In the genomic region with DNA sequence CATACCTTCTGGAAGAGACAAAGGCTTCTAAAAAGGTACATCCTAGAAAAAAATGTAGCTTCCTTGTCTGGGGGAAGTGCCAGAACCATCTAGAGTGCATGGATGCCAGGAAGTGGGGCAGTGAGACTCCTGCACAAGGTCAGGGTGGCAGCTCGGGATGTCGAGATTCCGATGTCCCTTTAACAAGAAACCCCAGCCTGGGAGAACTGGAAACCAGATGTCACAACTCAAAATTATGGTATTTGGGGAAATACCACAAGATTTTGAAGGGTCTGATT, we compare ENCODE assay signal across 23 cellular contexts.
A peak's percentile ranks its signal among the peaks of the same experiment; 100 is the strongest.
DNase-seq lines count a peak whose midpoint lies in the region; ATAC-seq and TF ChIP-seq lines count a peak whose summit lies in the region.
"Had no signal": no experiment of that assay in that cellular context is flagged by ENCODE, and none has a peak within 500 bp of the region (broad histone marks: within the 10 kb centered on the region; RNA-seq: fewer than 3 reads in every experiment).

No MANE protein-coding gene starts in this region.

- H3K36me3 Mint-ChIP-seq in activated CD8-positive, alpha-beta memory T cell treated with anti-CD3 and anti-CD28 coated beads, Interleukin-2, amount 10 ng/mL, durations not matched to agents 7 days and 5 days, result peaks cover 38% of the 10 kb centered on the region
- peaks cover 6% of the 10 kb centered on the region for H3K36me3 Mint-ChIP-seq in T-helper 17 cell (ENCODE audit: low read depth)
- H3K36me3 Mint-ChIP-seq in stimulated activated memory B cell treated with anti-CD40 and anti-IgM and Interleukin-4, amounts not matched to agents 10 μg/mL and 1 μg/mL and 100 μg/mL, for 72 hours, result peaks cover 53% of the 10 kb centered on the region
- no peaks in the 10 kb centered on the region; the same call in 1 of the 2 replicates for H3K36me3 Mint-ChIP-seq in HFFc6 (ENCODE audit: low read depth)

- ATAC-seq in activated CD8-positive, alpha-beta memory T cell treated with anti-CD3 and anti-CD28 coated beads, Interleukin-2, amount 10 ng/mL, durations not matched to agents 7 days and 5 days, result no peak
- ATAC-seq in T-helper 17 cell, result no peak
- no peak for ATAC-seq in stimulated activated memory B cell treated with anti-CD40 and anti-IgM and Interleukin-4, amounts not matched to agents 10 μg/mL and 1 μg/mL and 100 μg/mL, for 72 hours

- peaks cover 2% of the 10 kb centered on the region for H3K9me3 Mint-ChIP-seq in activated CD8-positive, alpha-beta memory T cell treated with anti-CD3 and anti-CD28 coated beads, Interleukin-2, amount 10 ng/mL, durations not matched to agents 7 days and 5 days (ENCODE audit: low read depth)
- no peaks in the 10 kb centered on the region for H3K9me3 Mint-ChIP-seq in stimulated activated memory B cell treated with anti-CD40 and anti-IgM and Interleukin-4, amounts not matched to agents 10 μg/mL and 1 μg/mL and 100 μg/mL, for 72 hours
- H3K9me3 Mint-ChIP-seq in HFFc6, result no peaks in the 10 kb centered on the region

- peaks cover 24% of the 10 kb centered on the region for H3K4me1 Mint-ChIP-seq in activated CD8-positive, alpha-beta memory T cell treated with anti-CD3 and anti-CD28 coated beads, Interleukin-2, amount 10 ng/mL, durations not matched to agents 7 days and 5 days
- peaks cover 16% of the 10 kb centered on the region for H3K4me1 Mint-ChIP-seq in T-helper 17 cell
- H3K4me1 Mint-ChIP-seq in stimulated activated memory B cell treated with anti-CD40 and anti-IgM and Interleukin-4, amounts not matched to agents 10 μg/mL and 1 μg/mL and 100 μg/mL, for 72 hours, result peaks cover 52% of the 10 kb centered on the region
- peaks cover 18% of the 10 kb centered on the region for H3K4me1 Mint-ChIP-seq in HFFc6 (ENCODE audit: low read depth)

- H3K27me3 Mint-ChIP-seq in activated CD8-positive, alpha-beta memory T cell treated with anti-CD3 and anti-CD28 coated beads, Interleukin-2, amount 10 ng/mL, durations not matched to agents 7 days and 5 days, result peaks cover 19% of the 10 kb centered on the region
- peaks cover 16% of the 10 kb centered on the region for H3K27me3 Mint-ChIP-seq in T-helper 17 cell
- H3K27me3 Mint-ChIP-seq in stimulated activated memory B cell treated with anti-CD40 and anti-IgM and Interleukin-4, amounts not matched to agents 10 μg/mL and 1 μg/mL and 100 μg/mL, for 72 hours, result no peaks in the 10 kb centered on the region
- no peaks in the 10 kb centered on the region; the same call in none of the 2 replicates for H3K27me3 Mint-ChIP-seq in HFFc6 (ENCODE audit: insufficient read depth)

- DNase-seq in activated CD8-positive, alpha-beta memory T cell treated with anti-CD3 and anti-CD28 coated beads, Interleukin-2, amount 10 ng/mL, durations not matched to agents 7 days and 5 days, result peak; percentile 26
- no peak for DNase-seq in activated CD8-positive, alpha-beta memory T cell treated with anti-CD3 and anti-CD28 coated beads for 24 hours
- no peak for DNase-seq in T-helper 17 cell
- peak; percentile 4 for DNase-seq in islet precursor cell
- DNase-seq in GM03348 (ENCODE audit: low spot score), result no peak
- no peak for DNase-seq in putamen (ENCODE audit: low spot score)
- no peak for DNase-seq in HFFc6
- DNase-seq: activated CD4-positive, alpha-beta T cell treated with anti-CD3 and anti-CD28 coated beads, Interleukin-2, amount 50 U/mL, for 1 hour; anterior cingulate cortex; DMS153; effector CD8-positive, alpha-beta T cell; KG1; mesendoderm; NCI-H1092 treated with DMSO at 0.1 percent for 48 hours; NCI-H187; NCI-H82; occipital lobe; SJCRH30; stimulated activated CD4-positive, alpha-beta T cell treated with anti-CD3 and anti-CD28 coated beads, Interleukin-4, amount 100 ng/mL, for 4 hours; T1000 had no signal

- CTCF ChIA-PET in activated CD8-positive, alpha-beta memory T cell treated with anti-CD3 and anti-CD28 coated beads, Interleukin-2, amount 10 ng/mL, durations not matched to agents 7 days and 5 days (lab: Charles Lee), result interaction anchor here (2.1 kb wide), 1 partner anchor 85 kb away, joined by 4 read pairs; no protein-coding TSS in a partner anchor

- H3K4me3 Mint-ChIP-seq in activated CD8-positive, alpha-beta memory T cell treated with anti-CD3 and anti-CD28 coated beads, Interleukin-2, amount 10 ng/mL, durations not matched to agents 7 days and 5 days, result peak overlapping the region; percentile 4
- H3K4me3 Mint-ChIP-seq in T-helper 17 cell (peak overlapping the region; percentile 49), HFFc6 (no peak overlapping the region)
- peak overlapping the region; percentile 53 for H3K4me3 Mint-ChIP-seq in stimulated activated memory B cell treated with anti-CD40 and anti-IgM and Interleukin-4, amounts not matched to agents 10 μg/mL and 1 μg/mL and 100 μg/mL, for 72 hours
- H3K4me3 Mint-ChIP-seq: activated naive CD4-positive, alpha-beta T cell treated with anti-CD3 and anti-CD28 coated beads, Interleukin-2, amount 10 ng/mL, durations not matched to agents 7 days and 5 days had no signal

- TF ChIP-seq CTCF in HFFc6 (IDR thresholded peaks at IDR 0.05), result no peak

- H3K27ac Mint-ChIP-seq in activated CD8-positive, alpha-beta memory T cell treated with anti-CD3 and anti-CD28 coated beads, Interleukin-2, amount 10 ng/mL, durations not matched to agents 7 days and 5 days, result peak overlapping the region; percentile 35
- no peak overlapping the region for H3K27ac Mint-ChIP-seq in T-helper 17 cell
- peak overlapping the region; percentile 77 for H3K27ac Mint-ChIP-seq in stimulated activated memory B cell treated with anti-CD40 and anti-IgM and Interleukin-4, amounts not matched to agents 10 μg/mL and 1 μg/mL and 100 μg/mL, for 72 hours
- H3K27ac Mint-ChIP-seq in HFFc6, result no peak overlapping the region

- H3K9me3 ChIP-seq in T-helper 17 cell (ENCODE audit: control insufficient read depth, low read length, poor library complexity, severe bottlenecking), result no peaks in the 10 kb centered on the region
- H3K9me3 ChIP-seq: SJCRH30, thoracic aorta had no signal

Comparison
In these comparisons a context has a peak if more than half of its experiments do, and no peak if none do; other contexts are left out.
1. DNase-seq: peak in activated CD8-positive, alpha-beta memory T cell treated with anti-CD3 and anti-CD28 coated beads, Interleukin-2, amount 10 ng/mL, durations not matched to agents 7 days and 5 days (single experiment) and islet precursor cell (single experiment); none in activated CD8-positive, alpha-beta memory T cell treated with anti-CD3 and anti-CD28 coated beads for 24 hours (single experiment), T-helper 17 cell (0 of 3), GM03348 (single experiment), putamen (single experiment) and HFFc6 (single experiment).
2. H3K27ac Mint-ChIP-seq: peak in activated CD8-positive, alpha-beta memory T cell treated with anti-CD3 and anti-CD28 coated beads, Interleukin-2, amount 10 ng/mL, durations not matched to agents 7 days and 5 days (single experiment) and stimulated activated memory B cell treated with anti-CD40 and anti-IgM and Interleukin-4, amounts not matched to agents 10 μg/mL and 1 μg/mL and 100 μg/mL, for 72 hours (single experiment); none in T-helper 17 cell (single experiment) and HFFc6 (single experiment).